ENCODE assay signal across 8 cellular contexts in the genomic region with DNA sequence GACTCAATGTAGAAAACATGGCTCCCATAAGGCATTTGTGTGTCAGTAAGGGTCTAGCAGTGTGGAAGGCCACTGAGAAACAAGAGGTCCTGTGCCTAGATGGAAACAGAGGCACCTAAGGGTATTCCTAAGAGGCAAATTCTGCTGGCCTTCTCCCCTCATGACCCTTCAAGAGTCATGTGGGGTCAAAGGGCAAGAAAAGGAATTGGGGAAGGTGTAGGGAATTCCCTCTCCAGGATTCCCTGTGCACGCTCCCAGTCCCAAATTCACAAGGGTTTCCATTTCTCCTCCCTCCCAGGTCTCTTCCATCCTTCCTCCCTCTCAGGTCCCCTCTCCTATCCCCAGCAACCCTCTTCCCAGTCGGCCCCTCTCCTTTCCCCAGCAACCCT. TPM values are rescaled to one million over a fixed set of nuclear protein-coding genes. Genes with fewer than 3 reads are reported as not detected.
DNase-seq lines count a peak whose midpoint lies in the region; ATAC-seq, FAIRE-seq and TF ChIP-seq lines count a peak whose summit lies in the region.

No MANE protein-coding gene starts in this region.

- no peak overlapping the region for H3K27ac Mint-ChIP-seq in Caco-2 (ENCODE audit: unreplicated experiment)

- no peaks in the 10 kb centered on the region for H3K27me3 Mint-ChIP-seq in Caco-2 (ENCODE audit: insufficient read depth, unreplicated experiment)

- H3K4me3 ChIP-seq in Caco-2 (ENCODE audit: low read depth, low read length), result peak overlapping the region; percentile 87
- H3K4me3 ChIP-seq in esophagus (ENCODE audit: low read depth in 1 of 2, low read length in 2 of 2), result peak overlapping the region; percentile 81 to 89
- H3K4me3 ChIP-seq in pancreas, result peak overlapping the region in 3 of 4 donors; percentile 73 to 88 (median 75)

- H3K4me1 ChIP-seq in Caco-2 (peaks cover 22% of the 10 kb centered on the region), esophagus (ENCODE audit: control insufficient read depth in 2 of 2, insufficient read depth in 2 of 2, low read length in 1 of 2) (peaks cover 2 to 6% of the 10 kb centered on the region in 2 donors), pancreas (peaks cover 20 to 31% (median 24%) of the 10 kb centered on the region in 3 donors)

- H3K27ac ChIP-seq in RWPE1 (peak overlapping the region; percentile 97), esophagus (ENCODE audit: low read depth in 2 of 2, low read length in 1 of 2) (peak overlapping the region; percentile 79 to 91), pancreas (peak overlapping the region in 1 of 4 donors; percentile 20)

- H3K4me3 Mint-ChIP-seq in Caco-2 (ENCODE audit: unreplicated experiment), result peak overlapping the region; percentile 81

- DNase-seq in Caco-2 (no peak), RWPE1 (ENCODE audit: low spot score) (no peak), pancreas (no peak), GM13977 (ENCODE audit: low spot score) (no peak)

- no peak for TF ChIP-seq CTCF in Caco-2 (IDR thresholded peaks at IDR 0.05; ENCODE audit: insufficient read depth in 1 of 2, low read depth in 1 of 2, low read length in 1 of 2, severe bottlenecking in 1 of 2, unreplicated experiment in 1 of 2)
- TF ChIP-seq CTCF in RWPE1 (conservative IDR thresholded peaks at IDR 0.05; ENCODE audit: low read depth), result no peak
- TF ChIP-seq CTCF in pancreas (IDR thresholded peaks at IDR 0.05), result no peak
- TF ChIP-seq CTCF in GM13977 (IDR thresholded peaks at IDR 0.05; ENCODE audit: extremely low read depth, insufficient read depth, missing control alignments), result no peak

- in situ Hi-C loops in GM13977 (cut with MboI; ENCODE audit: low pct_unique_long_range_greater_than_20kb, low sequenced_read_pairs, unreplicated experiment), result no loop called here

- H3K9me3 Mint-ChIP-seq in Caco-2 (ENCODE audit: unreplicated experiment), result no peaks in the 10 kb centered on the region

- peaks cover 45% of the 10 kb centered on the region for H3K36me3 Mint-ChIP-seq in Caco-2 (ENCODE audit: insufficient read depth, unreplicated experiment)

- 10 to 14% methylated on average over 2 of the region's 2 CpGs for WGBS in esophagus, 2 donors
- 7 to 17% methylated on average over 2 of the region's 2 CpGs for WGBS in pancreas, 2 donors

- POLR2A ChIA-PET in Caco-2 (lab: Charles Lee) (no interaction called here), RWPE1 (lab: Yijun Ruan, JAX; ENCODE audit: low non-redundant PET) (no interaction called here)

- H3K36me3 ChIP-seq in Caco-2 (ENCODE audit: control insufficient read depth, insufficient read depth, low read length) (no peaks in the 10 kb centered on the region), esophagus (ENCODE audit: control insufficient read depth in 2 of 2, insufficient read depth in 2 of 2, low read length in 1 of 2) (peaks cover 0 to 8% of the 10 kb centered on the region in 2 donors), pancreas (no peaks in the 10 kb centered on the region)

- H3K27me3 ChIP-seq in Caco-2 (replicated peaks; ENCODE audit: control insufficient read depth, insufficient read depth, low read length), result no peaks in the 10 kb centered on the region
- H3K27me3 ChIP-seq in esophagus (ENCODE audit: control insufficient read depth in 1 of 2, insufficient read depth in 2 of 2, low read length in 2 of 2), result no peaks in the 10 kb centered on the region
- H3K27me3 ChIP-seq in pancreas, result no peaks in the 10 kb centered on the region

- TSS peak; percentile 9 for BruUV-seq in Caco-2 (replicated peaks; lab: Mats Ljungman, UMichigan)

- ATAC-seq in pancreas (no peak), HG03354 (IDR thresholded peaks at IDR 0.05; ENCODE audit: poor library complexity, severe bottlenecking, unreplicated experiment) (no peak), GM18520 (IDR thresholded peaks at IDR 0.05; ENCODE audit: unreplicated experiment) (no peak), GM19467 (IDR thresholded peaks at IDR 0.05; ENCODE audit: unreplicated experiment) (no peak)

- no peaks in the 10 kb centered on the region for H3K9me3 ChIP-seq in Caco-2
- no peaks in the 10 kb centered on the region for H3K9me3 ChIP-seq in esophagus (ENCODE audit: control insufficient read depth in 2 of 2, insufficient read depth in 1 of 2, low read depth in 1 of 2, low read length in 1 of 2)
- no peaks in the 10 kb centered on the region for H3K9me3 ChIP-seq in pancreas

- CTCF ChIA-PET in Caco-2 (lab: Charles Lee), result no interaction called here
- CTCF ChIA-PET in RWPE1 (lab: Yijun Ruan, JAX), result no interaction called here

- FAIRE-seq in pancreas (lab: Jason Lieb, UNC), result no peak

- intact Hi-C loops in Caco-2 (cut with micrococcal nuclease; ENCODE audit: unreplicated experiment) (no loop called here), pancreas (cut with DNase I) (no loop called here)

- peaks cover 41% of the 10 kb centered on the region for H3K4me1 Mint-ChIP-seq in Caco-2 (ENCODE audit: low read depth, unreplicated experiment)

RNA-seq across cellular contexts. Expression of a gene that starts 0.6 kb away (rescaled TPM):
- total RNA-seq in Caco-2 (2022) (60.4 and 61.9 TPM in 2 replicates), pancreas (10 to 100 TPM; 10.1 to 28.1 (median 15.7) TPM)
- polyA plus RNA-seq in esophagus (10 to 100 TPM; 15.3 to 18.3 TPM), pancreas (10 to 100 TPM; 19.6 to 24.5 TPM)

RNA-seq across cellular contexts. Expression of a gene that starts 2.9 kb away (rescaled TPM):
- total RNA-seq in Caco-2 (2022) (64.7 and 70.7 TPM in 2 replicates), pancreas (10 to 100 TPM; 16.1 to 28.5 (median 23.2) TPM)
- polyA plus RNA-seq in esophagus (10 to 100 TPM; 36.3 to 44.9 TPM), pancreas (10 to 100 TPM; 29.0 to 41.4 TPM)

RNA-seq across cellular contexts. Expression of a gene that starts 8.7 kb away (rescaled TPM):
- total RNA-seq in Caco-2 (2022) (8.3 and 10.3 TPM in 2 replicates), pancreas (1 to 10 TPM; 1.9 to 4.4 (median 2.9) TPM)
- polyA plus RNA-seq in esophagus (1 to 10 TPM; 3.5 to 8.3 TPM), pancreas (10 to 100 TPM; 14.1 to 20.6 TPM)

RNA-seq across cellular contexts. Expression of a gene that starts 10.9 kb away (rescaled TPM):
- total RNA-seq in Caco-2 (2022) (44.6 and 45.0 TPM in 2 replicates), pancreas (10 to 100 TPM in 1 of 6 donors, 1 to 10 TPM in 5; 2.2 to 10.8 (median 5.4) TPM)
- polyA plus RNA-seq in esophagus (10 to 100 TPM; 18.5 to 27.7 TPM), pancreas (10 to 100 TPM; 23.1 to 46.8 TPM)

RNA-seq across cellular contexts. Expression of a gene that starts 14.7 kb away (rescaled TPM):
- 96.3 and 96.5 TPM in 2 replicates for total RNA-seq in Caco-2 (2022)
- polyA plus RNA-seq in esophagus, result 10 to 100 TPM; 29.4 to 49.8 TPM
- total RNA-seq in pancreas, result 10 to 100 TPM; 20.4 to 45.7 (median 26.1) TPM
- 10 to 100 TPM; 45.9 to 56.3 TPM for polyA plus RNA-seq in pancreas
